ENCODE assay signal across 27 cellular contexts in the genomic region with DNA sequence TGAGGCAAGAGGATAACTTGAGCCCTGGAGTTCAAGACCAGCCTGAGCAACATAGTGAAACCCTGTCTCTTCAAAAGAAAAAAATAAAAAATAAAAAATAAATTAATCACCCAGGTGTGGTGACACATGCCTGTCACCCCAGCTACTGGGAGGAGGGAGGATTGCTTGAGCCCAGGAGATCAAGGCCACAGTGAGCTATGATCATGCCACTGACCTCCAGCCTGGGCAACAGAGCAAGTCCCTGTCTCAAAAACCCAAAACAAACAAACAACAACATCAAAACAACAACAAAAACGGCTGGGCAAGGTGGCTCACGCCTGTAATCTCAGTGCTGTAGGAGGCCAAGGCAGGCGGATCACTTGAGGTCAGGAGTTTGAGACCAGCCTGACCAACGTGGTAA. TPM values are rescaled to one million over a fixed set of nuclear protein-coding genes. Genes with fewer than 3 reads are reported as not detected.
"Had no signal": no experiment of that assay in that cellular context is flagged by ENCODE, and none has a peak within 500 bp of the region (broad histone marks: within the 10 kb centered on the region; RNA-seq: fewer than 3 reads in every experiment).

No MANE protein-coding gene starts in this region.

- H3K4me2 ChIP-seq: KMS-11, SK-N-SH had no signal

- ATAC-seq: Panc1, PC-3 had no signal

- H3K9me3 ChIP-seq: SK-N-SH had no signal

- H3K9ac ChIP-seq: KMS-11, SK-N-SH had no signal

- H3K27ac ChIP-seq: HL-60, KMS-11, RWPE1 had no signal

- FAIRE-seq: HTR-8/SVneo had no signal

- DNase-seq: IMR-90; Kasumi-1; MM.1S; NCI-H1092 treated with DMSO at 0.1 percent for 48 hours; NCI-H1436; NCI-H187; NCI-H2029; NCI-H2081 treated with DMSO at 0.1 percent for 48 hours; NCI-H2171; NCI-H226; NCI-H446; NCI-H510A; NCI-H524 treated with DMSO at 0.1 percent for 48 hours; NCI-H69; NCI-H774; NK-92 treated with Interleukin-12 subunit alpha and Interleukin-12 subunit beta, amount 100 ng/mL, for 24 hours; PC-3; SHP77; SK-N-SH; SW 1271 had no signal

RNA-seq across cellular contexts. Expression of gene DIRAS1, which starts 22.9 kb away (rescaled TPM):
- total RNA-seq: OCI-LY7 had no signal

RNA-seq across cellular contexts. Expression of gene GNG7, which starts 41.6 kb away (rescaled TPM):
- total RNA-seq: M059J had no signal
